Comparison of ENCODE assay signal across 8 cellular contexts in genomic region chr4:37675587-37676290, GRCh38. TPM values are rescaled to one million over a fixed set of nuclear protein-coding genes. Genes with fewer than 3 reads are reported as not detected.
DNase-seq lines count a peak whose midpoint lies in the region; ATAC-seq, FAIRE-seq and TF ChIP-seq lines count a peak whose summit lies in the region.

No MANE protein-coding gene starts in this region.

- DNase-seq in OCI-LY7 (ENCODE audit: low spot score) (peak; percentile 95), D721Med (ENCODE audit: insufficient read length, low spot score) (no peak), frontal cortex (ENCODE audit: low spot score in 2 of 2) (no peak), foreskin melanocyte (no peak)
- DNase-seq in stimulated activated CD4-positive, alpha-beta T cell treated with anti-CD3 and anti-CD28 coated beads, Interleukin-1b, Interleukin-23, amount 100 ng/mL, for 48 hours = no peak

- H3K9me3 ChIP-seq in OCI-LY7 (ENCODE audit: low read length) = no peaks in the 10 kb centered on the region
- H3K9me3 ChIP-seq in mucosa of stomach (ENCODE audit: control insufficient read depth, low read length) = no peaks in the 10 kb centered on the region

- H3K4me3 ChIP-seq in OCI-LY7 (ENCODE audit: low read depth, low read length, poor library complexity, severe bottlenecking) (peak overlapping the region; percentile 53), mucosa of stomach (ENCODE audit: low read length) (peak overlapping the region; percentile 6)

- intact Hi-C loops in OCI-LY7 (cut with micrococcal nuclease; ENCODE audit: unreplicated experiment) = loop anchor here (1.0 to 2.0 kb wide), 3 partner anchors 10 to 303 kb away; no protein-coding TSS in a partner anchor

- ATAC-seq in GM18870 (IDR thresholded peaks at IDR 0.05; ENCODE audit: unreplicated experiment) (peak; percentile 93), HG02610 (IDR thresholded peaks at IDR 0.05; ENCODE audit: unreplicated experiment) (peak; percentile 88)

- peak overlapping the region; percentile 77 for H3K4me2 ChIP-seq in OCI-LY7 (ENCODE audit: low read length)

- no peaks in the 10 kb centered on the region for H3K9me2 ChIP-seq in OCI-LY7 (ENCODE audit: insufficient read depth, low read length)

- POLR2A ChIA-PET in OCI-LY7 (lab: Charles Lee) = interaction anchor here (0.6 to 3.5 kb wide), 10 partner anchors 11 to 214 kb away, joined by 3 to 13 read pairs (median 5); partner anchors contain the start of gene RELL1

- H2AFZ ChIP-seq in OCI-LY7 (ENCODE audit: low read length) = peak overlapping the region; percentile 12; the same call in 1 of the 2 replicates

- FAIRE-seq in D721Med (lab: Jason Lieb, UNC) = no peak
- no peak for FAIRE-seq in frontal cortex (lab: Jason Lieb, UNC)

- H3K79me2 ChIP-seq in OCI-LY7 (ENCODE audit: insufficient read depth, low read depth, low read length) = peaks cover 94% of the 10 kb centered on the region

- BruUV-seq in OCI-LY7 (replicated peaks; lab: Mats Ljungman, UMichigan) = no TSS peak

- H3K27ac ChIP-seq in OCI-LY7 (ENCODE audit: low read depth, low read length, poor library complexity, severe bottlenecking) = peak overlapping the region; percentile 94

- H3K36me3 ChIP-seq in OCI-LY7 (ENCODE audit: insufficient read depth, low read length) = peaks cover 50% of the 10 kb centered on the region
- peaks cover 4% of the 10 kb centered on the region for H3K36me3 ChIP-seq in mucosa of stomach (ENCODE audit: control insufficient read depth, insufficient read depth, low read length)

- TF ChIP-seq CTCF in OCI-LY7 (conservative IDR thresholded peaks at IDR 0.05; ENCODE audit: low read length) = no peak
- no peak for TF ChIP-seq CTCF in D721Med (IDR thresholded peaks at IDR 0.05; ENCODE audit: insufficient read depth, missing control alignments)

- H3K9ac ChIP-seq in mucosa of stomach (ENCODE audit: low read length) = peak overlapping the region; percentile 8

- H3K4me1 ChIP-seq in OCI-LY7 (ENCODE audit: insufficient read depth, low read length, poor library complexity, severe bottlenecking) = peaks cover 74% of the 10 kb centered on the region
- peaks cover 65% of the 10 kb centered on the region for H3K4me1 ChIP-seq in mucosa of stomach (ENCODE audit: control insufficient read depth, insufficient read depth, low read length)

- CTCF ChIA-PET in OCI-LY7 (lab: Charles Lee; ENCODE audit: unreplicated experiment) = interaction anchor here (1.1 kb wide), 1 partner anchor 26 kb away, joined by 3 read pairs; no protein-coding TSS in a partner anchor

- H3K27me3 ChIP-seq in mucosa of stomach (ENCODE audit: control insufficient read depth, insufficient read depth, low read length) = no peaks in the 10 kb centered on the region

- H4K20me1 ChIP-seq in OCI-LY7 (ENCODE audit: insufficient read depth, low read length) = peaks cover 4% of the 10 kb centered on the region; the same call in 1 of the 2 replicates

RNA-seq across cellular contexts. Expression of gene RELL1, which starts 10.4 kb away (rescaled TPM):
- total RNA-seq in OCI-LY7 (2014; rRNA removed; shearing (Covaris generic)) = 60.7 and 62.3 TPM in 2 replicates
- total RNA-seq in OCI-LY7 (2022) = 51.6 and 53.5 TPM in 2 replicates
- total RNA-seq in frontal cortex = 38.7 TPM
